ENCODE assay signal across 8 cellular contexts in genomic region chr1:68497358-68497698, GRCh38.
DNase-seq lines count a peak whose midpoint lies in the region; ATAC-seq and TF ChIP-seq lines count a peak whose summit lies in the region.

No MANE protein-coding gene starts in this region.

- H3K9ac ChIP-seq in muscle layer of colon (ENCODE audit: low read length) = peak overlapping the region; percentile 42

- H3K4me1 ChIP-seq in muscle layer of colon (ENCODE audit: insufficient read depth, low read length) = peaks cover 8% of the 10 kb centered on the region

- H3K36me3 ChIP-seq in brain microvascular endothelial cell (replicated peaks) (no peaks in the 10 kb centered on the region), muscle layer of colon (ENCODE audit: insufficient read depth, low read length) (no peaks in the 10 kb centered on the region)

- peak overlapping the region; percentile 99 for H3K4me3 ChIP-seq in brain microvascular endothelial cell (ENCODE audit: low read depth, low read length)
- peak overlapping the region; percentile 96 to 99 for H3K4me3 ChIP-seq in muscle layer of colon (ENCODE audit: low read depth in 1 of 2, low read length in 2 of 2)

- in situ Hi-C loops in brain microvascular endothelial cell (cut with HindIII; ENCODE audit: low pct_ligation_motif_present, low sequenced_read_pairs) = no loop called here

- DNase-seq in brain microvascular endothelial cell = no peak
- no peak for DNase-seq in HuH-7 (ENCODE audit: low spot score)
- no peak for DNase-seq in amygdala (lab: John Stamatoyannopoulos, UW)
- no peak for DNase-seq in SHP77 (lab: John Stamatoyannopoulos, UW)

- no peaks in the 10 kb centered on the region for H3K9me3 ChIP-seq in muscle layer of colon (ENCODE audit: low read length)

- H3K27ac ChIP-seq in brain microvascular endothelial cell = no peak overlapping the region
- no peak overlapping the region for H3K27ac ChIP-seq in muscle layer of colon (ENCODE audit: low read depth, low read length)

- TF ChIP-seq CTCF in brain microvascular endothelial cell (IDR thresholded peaks at IDR 0.05; ENCODE audit: low read depth, low read length, missing control alignments) = peak; percentile 4

- ATAC-seq in GM19455 (IDR thresholded peaks at IDR 0.05; ENCODE audit: unreplicated experiment) (peak; percentile 20), HG03196 (IDR thresholded peaks at IDR 0.05; ENCODE audit: unreplicated experiment) (peak; percentile 19), GM21529 (IDR thresholded peaks at IDR 0.05; ENCODE audit: unreplicated experiment) (no peak)

- H3K27me3 ChIP-seq in brain microvascular endothelial cell (replicated peaks) (no peaks in the 10 kb centered on the region), muscle layer of colon (ENCODE audit: control insufficient read depth in 1 of 2, insufficient read depth in 2 of 2, low read length in 2 of 2) (no peaks in the 10 kb centered on the region)
